8 cellular contexts compared by ENCODE assay signal in genomic region chr21:25790122-25790951, GRCh38. TPM values are rescaled to one million over a fixed set of nuclear protein-coding genes. Genes with fewer than 3 reads are reported as not detected.
DNase-seq lines count a peak whose midpoint lies in the region; ATAC-seq and TF ChIP-seq lines count a peak whose summit lies in the region.

No MANE protein-coding gene starts in this region.

- H3K27me3 ChIP-seq in SJCRH30 = no peaks in the 10 kb centered on the region

- H3K4me3 Mint-ChIP-seq in dendritic cell treated with granulocyte-macrophage colony-stimulating factor and Interleukin-4, amounts not matched to agents 40 ng/mL and 50 ng/mL, for 4 days = peak overlapping the region; percentile 60
- H3K4me3 Mint-ChIP-seq in memory B cell = peak overlapping the region; percentile 80
- H3K4me3 Mint-ChIP-seq in type B pancreatic cell = peak overlapping the region; percentile 77

- no peak overlapping the region for H3K27ac Mint-ChIP-seq in dendritic cell treated with granulocyte-macrophage colony-stimulating factor and Interleukin-4, amounts not matched to agents 40 ng/mL and 50 ng/mL, for 4 days
- H3K27ac Mint-ChIP-seq in memory B cell (no peak overlapping the region), type B pancreatic cell (peak overlapping the region; percentile 18)

- no peaks in the 10 kb centered on the region for H3K9me3 ChIP-seq in SJCRH30 (replicated peaks)

- peaks cover 10% of the 10 kb centered on the region for H3K27me3 Mint-ChIP-seq in dendritic cell treated with granulocyte-macrophage colony-stimulating factor and Interleukin-4, amounts not matched to agents 40 ng/mL and 50 ng/mL, for 4 days
- peaks cover 10% of the 10 kb centered on the region for H3K27me3 Mint-ChIP-seq in memory B cell
- H3K27me3 Mint-ChIP-seq in type B pancreatic cell = peaks cover 8% of the 10 kb centered on the region

- intact Hi-C loops in dendritic cell treated with granulocyte-macrophage colony-stimulating factor and Interleukin-4, amounts not matched to agents 40 ng/mL and 50 ng/mL, for 4 days (cut with micrococcal nuclease) = no loop called here

- no peaks in the 10 kb centered on the region for H3K36me3 Mint-ChIP-seq in dendritic cell treated with granulocyte-macrophage colony-stimulating factor and Interleukin-4, amounts not matched to agents 40 ng/mL and 50 ng/mL, for 4 days (ENCODE audit: low read depth)
- H3K36me3 Mint-ChIP-seq in memory B cell (no peaks in the 10 kb centered on the region), type B pancreatic cell (no peaks in the 10 kb centered on the region)

- TF ChIP-seq CTCF in type B pancreatic cell (conservative IDR thresholded peaks at IDR 0.05) = peak; percentile 66

- ATAC-seq in GM19463 (IDR thresholded peaks at IDR 0.05; ENCODE audit: unreplicated experiment) (peak; percentile 65), memory B cell (ENCODE audit: low read depth) (peak; percentile 58)

- peak overlapping the region; percentile 74 for H3K27ac ChIP-seq in SJCRH30

- H3K9me3 Mint-ChIP-seq in dendritic cell treated with granulocyte-macrophage colony-stimulating factor and Interleukin-4, amounts not matched to agents 40 ng/mL and 50 ng/mL, for 4 days = no peaks in the 10 kb centered on the region
- no peaks in the 10 kb centered on the region for H3K9me3 Mint-ChIP-seq in memory B cell
- H3K9me3 Mint-ChIP-seq in type B pancreatic cell = no peaks in the 10 kb centered on the region

- H3K36me3 ChIP-seq in SJCRH30 = no peaks in the 10 kb centered on the region

- 0 out of 2 replicates have a peak, but pooled peaks cover 4% of the 10 kb centered on the region for H3K4me1 ChIP-seq in SJCRH30

- DNase-seq in DMS53 treated with DMSO at 0.1 percent for 48 hours (lab: John Stamatoyannopoulos, UW; ENCODE audit: unreplicated experiment) = peak; percentile 54
- DNase-seq in Jurkat, Clone E6-1 (ENCODE audit: low read depth, low spot score) = peak; percentile 58
- peak; percentile 62 to 82 for DNase-seq in SJCRH30
- DNase-seq in memory B cell (ENCODE audit: low spot score in 2 of 2) = no peak
- DNase-seq in type B pancreatic cell (ENCODE audit: extremely low spot score, unreplicated experiment) = no peak
- no peak for DNase-seq in stimulated activated CD4-positive, alpha-beta T cell treated with anti-CD3 and anti-CD28 coated beads, Interleukin-4, amount 100 ng/mL, for 1 hour

- H3K4me1 Mint-ChIP-seq in dendritic cell treated with granulocyte-macrophage colony-stimulating factor and Interleukin-4, amounts not matched to agents 40 ng/mL and 50 ng/mL, for 4 days (ENCODE audit: low read depth) = no peaks in the 10 kb centered on the region
- H3K4me1 Mint-ChIP-seq in memory B cell (peaks cover 9% of the 10 kb centered on the region), type B pancreatic cell (ENCODE audit: unreplicated experiment) (peaks cover 16% of the 10 kb centered on the region)

- peak overlapping the region; percentile 37 for H3K4me3 ChIP-seq in Jurkat, Clone E6-1 (ENCODE audit: low read length)
- peak overlapping the region; percentile 57 for H3K4me3 ChIP-seq in SJCRH30

RNA-seq across cellular contexts. Expression of gene GABPA, which starts 55.6 kb away (rescaled TPM):
- polyA plus RNA-seq in Jurkat, Clone E6-1 (2012; ENCODE audit: insufficient read depth, insufficient read length) = 18.8 TPM
- total RNA-seq in SJCRH30 (2014; rRNA removed; shearing (Covaris generic)) = 48.6 and 55.7 TPM in 2 replicates
- total RNA-seq in type B pancreatic cell (ENCODE audit: low replicate concordance) = 19.7 and 26.4 TPM in 2 replicates

RNA-seq across cellular contexts. Expression of gene ATP5PF, which starts 55.6 kb away (rescaled TPM):
- polyA plus RNA-seq in Jurkat, Clone E6-1 (2012; ENCODE audit: insufficient read depth, insufficient read length) = 269 TPM
- total RNA-seq in SJCRH30 (2014; rRNA removed; shearing (Covaris generic)) = 229 and 258 TPM in 2 replicates
- 139 and 168 TPM in 2 replicates for total RNA-seq in type B pancreatic cell (ENCODE audit: low replicate concordance)

Comparison
In these comparisons a context has a peak if more than half of its experiments do, and no peak if none do; other contexts are left out.
1. DNase-seq: peak in DMS53 treated with DMSO at 0.1 percent for 48 hours (single experiment), Jurkat, Clone E6-1 (single experiment) and SJCRH30 (2 of 2); none in memory B cell (0 of 2), type B pancreatic cell (single experiment) and stimulated activated CD4-positive, alpha-beta T cell treated with anti-CD3 and anti-CD28 coated beads, Interleukin-4, amount 100 ng/mL, for 1 hour (single experiment).
2. Peak in every context shown above with its lines, with median percentiles within 50 percentile points of each other: H3K4me3 Mint-ChIP-seq.